In the genomic region with DNA sequence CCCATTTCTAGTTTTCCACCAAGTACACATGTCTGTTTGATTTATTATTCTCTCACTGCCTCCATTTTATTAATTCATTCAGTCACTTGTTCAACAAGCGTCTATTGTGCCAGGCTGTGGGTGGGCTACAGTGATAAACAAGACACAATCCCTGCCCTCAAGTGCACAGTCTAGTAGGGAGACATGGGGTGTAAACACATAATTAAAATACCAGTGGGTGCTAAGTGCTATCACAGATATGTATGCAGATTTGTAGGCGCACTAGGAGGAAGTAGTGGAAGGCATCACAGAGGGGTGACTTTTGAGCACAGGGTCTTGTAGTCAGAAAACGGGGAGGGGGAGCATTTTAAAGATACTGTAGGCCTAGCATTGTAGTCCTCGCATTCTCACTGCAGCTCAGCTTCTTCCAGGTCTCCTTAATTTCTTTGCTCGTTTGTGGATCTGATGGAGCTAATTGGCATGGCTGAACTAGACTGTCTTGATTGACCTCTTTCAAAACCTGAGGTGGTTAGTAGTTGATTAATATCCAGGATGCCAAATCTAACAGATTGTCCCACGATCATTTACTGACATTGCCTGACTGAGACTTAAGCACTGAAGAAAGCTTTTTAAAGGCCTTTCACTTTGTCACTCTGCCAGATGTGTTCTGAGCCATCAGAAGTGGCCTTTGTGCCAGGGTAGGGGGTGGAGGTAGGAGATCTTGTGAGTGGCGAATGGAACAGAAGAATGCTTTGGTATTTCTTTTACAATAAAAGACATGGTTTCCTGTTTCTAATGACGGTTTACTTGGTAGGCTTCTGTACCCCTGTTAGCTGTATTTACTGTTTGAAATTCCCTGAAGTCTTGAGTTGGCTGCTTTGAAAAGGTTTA, we compare ENCODE assay signal across 9 cellular contexts.
A peak's percentile ranks its signal among the peaks of the same experiment; 100 is the strongest.
DNase-seq lines count a peak whose midpoint lies in the region; ATAC-seq, FAIRE-seq and TF ChIP-seq lines count a peak whose summit lies in the region.
"Had no signal": no experiment of that assay in that cellular context is flagged by ENCODE, and none has a peak within 500 bp of the region (broad histone marks: within the 10 kb centered on the region; RNA-seq: fewer than 3 reads in every experiment).

No MANE protein-coding gene starts in this region.

- H3K27me3 ChIP-seq in RWPE2 (ENCODE audit: insufficient read depth, poor library complexity, severe bottlenecking) (no peaks in the 10 kb centered on the region), fibroblast of lung (ENCODE audit: control insufficient read depth, insufficient read depth, low read length) (no peaks in the 10 kb centered on the region)

- H3K9ac ChIP-seq in fibroblast of lung (ENCODE audit: insufficient read depth, low read length), result no peak overlapping the region

- CTCF ChIA-PET in HEK293T (lab: Yijun Ruan, JAX), result no interaction called here

- DNase-seq in HEK293T (ENCODE audit: extremely low spot score), result no peak
- DNase-seq in RWPE2 (ENCODE audit: low spot score), result no peak
- peak in 1 of 2 donors; percentile 39 for DNase-seq in fibroblast of lung (ENCODE audit: low read depth in 2 of 2)
- DNase-seq in retina, result peak; percentile 81
- no peak for DNase-seq in HTR-8/SVneo (ENCODE audit: insufficient read length, low spot score)
- no peak for DNase-seq in dedifferentiated amniotic fluid mesenchymal stem cell (ENCODE audit: extremely low spot score)
- DNase-seq: T-helper 9 cell had no signal

- no peaks in the 10 kb centered on the region for H3K9me3 ChIP-seq in RWPE2 (ENCODE audit: severe bottlenecking)
- H3K9me3 ChIP-seq in fibroblast of lung (ENCODE audit: control insufficient read depth, insufficient read depth, low read depth, low read length), result no peaks in the 10 kb centered on the region

- no peak for ATAC-seq in RWPE2 (ENCODE audit: low read depth)
- no peak for ATAC-seq in GM18867 (IDR thresholded peaks at IDR 0.05; ENCODE audit: unreplicated experiment)
- ATAC-seq in GM19328 (IDR thresholded peaks at IDR 0.05; ENCODE audit: unreplicated experiment), result no peak

- H3K79me2 ChIP-seq in fibroblast of lung (ENCODE audit: control insufficient read depth, insufficient read depth, low read length), result no peaks in the 10 kb centered on the region

- POLR2A ChIA-PET in HEK293T (lab: Yijun Ruan, JAX), result no interaction called here

- H2AFZ ChIP-seq in fibroblast of lung (ENCODE audit: low read length), result no peak overlapping the region

- H4K20me1 ChIP-seq in fibroblast of lung (ENCODE audit: control insufficient read depth, extremely low read depth, insufficient read depth, low read length), result no peaks in the 10 kb centered on the region

- TF ChIP-seq CTCF in RWPE2 (IDR thresholded peaks at IDR 0.05; ENCODE audit: poor library complexity, severe bottlenecking) (no peak), fibroblast of lung (conservative IDR thresholded peaks at IDR 0.05 in 1 of 2, IDR thresholded peaks at IDR 0.05 in 1 of 2; ENCODE audit: low read depth in 1 of 2, low read length in 2 of 2) (no peak)

- FAIRE-seq in HTR-8/SVneo (lab: Jason Lieb, UNC), result no peak

- H3K4me2 ChIP-seq in fibroblast of lung (ENCODE audit: extremely low read depth, insufficient read depth, low read length), result peak overlapping the region; percentile 49

- H3K27ac ChIP-seq in RWPE2 (ENCODE audit: poor library complexity, severe bottlenecking) (peak overlapping the region; percentile 99), fibroblast of lung (ENCODE audit: insufficient read depth, low read length) (no peak overlapping the region)

- H3K36me3 ChIP-seq in RWPE2 (ENCODE audit: low read depth) (peaks cover 6% of the 10 kb centered on the region), fibroblast of lung (ENCODE audit: control insufficient read depth, insufficient read depth, low read length) (no peaks in the 10 kb centered on the region)

- H3K4me1 ChIP-seq in RWPE2 (ENCODE audit: insufficient read depth, poor library complexity, severe bottlenecking), result peaks cover 42% of the 10 kb centered on the region
- H3K4me1 ChIP-seq in fibroblast of lung (ENCODE audit: control insufficient read depth, extremely low read depth, insufficient read depth, low read length), result peaks cover 10% of the 10 kb centered on the region

- H3K4me3 ChIP-seq in RWPE2 (ENCODE audit: severe bottlenecking) (no peak overlapping the region), fibroblast of lung (replicated peaks in 1 of 4; ENCODE audit: control extremely low read depth in 1 of 4, insufficient read depth in 1 of 4, low read depth in 3 of 4, low read length in 4 of 4) (no peak overlapping the region)

TF ChIP-seq in HEK293T, 16 proteins besides CTCF, POLR2A, EP300 and RAD21:
- no peak for TF ChIP-seq FOXK2 (IDR thresholded peaks at IDR 0.05)
- TF ChIP-seq, protein P1, sequence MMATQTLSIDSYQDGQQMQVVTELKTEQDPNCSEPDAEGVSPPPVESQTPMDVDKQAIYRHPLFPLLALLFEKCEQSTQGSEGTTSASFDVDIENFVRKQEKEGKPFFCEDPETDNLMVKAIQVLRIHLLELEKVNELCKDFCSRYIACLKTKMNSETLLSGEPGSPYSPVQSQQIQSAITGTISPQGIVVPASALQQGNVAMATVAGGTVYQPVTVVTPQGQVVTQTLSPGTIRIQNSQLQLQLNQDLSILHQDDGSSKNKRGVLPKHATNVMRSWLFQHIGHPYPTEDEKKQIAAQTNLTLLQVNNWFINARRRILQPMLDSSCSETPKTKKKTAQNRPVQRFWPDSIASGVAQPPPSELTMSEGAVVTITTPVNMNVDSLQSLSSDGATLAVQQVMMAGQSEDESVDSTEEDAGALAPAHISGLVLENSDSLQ (IDR thresholded peaks at IDR 0.05), result 0 out of 2 replicates have a peak, but pooled peaks have one; percentile 39
- TF ChIP-seq BHLHE40 (IDR thresholded peaks at IDR 0.05; ENCODE audit: borderline replicate concordance), result no peak
